Comparison of ENCODE assay signal across 8 cellular contexts in genomic region chr13:19863323-19864017, GRCh38. TPM values are rescaled to one million over a fixed set of nuclear protein-coding genes. Genes with fewer than 3 reads are reported as not detected.
DNase-seq lines count a peak whose midpoint lies in the region; ATAC-seq and TF ChIP-seq lines count a peak whose summit lies in the region.

Gene ZMYM5, minus strand, starts transcription at chr13:19863649. Its CDS starts 11,469 bp downstream, at chr13:19852180.

- H3K4me3 ChIP-seq in RWPE2 (ENCODE audit: severe bottlenecking): peak within 1 kb of the TSS; percentile 50

- no peaks in the 10 kb centered on the region for H3K27me3 Mint-ChIP-seq in natural killer cell treated with Interleukin-12 subunit alpha and Interleukin-12 subunit beta and Interleukin-15 and Interleukin-18, amount 100 ng/mL, for 72 hours

- H3K36me3 ChIP-seq in RWPE2 (ENCODE audit: low read depth): peaks cover 18% of the 10 kb centered on the region

- H3K36me3 Mint-ChIP-seq in natural killer cell treated with Interleukin-12 subunit alpha and Interleukin-12 subunit beta and Interleukin-15 and Interleukin-18, amount 100 ng/mL, for 72 hours: no peaks in the 10 kb centered on the region

- ATAC-seq in RWPE2 (ENCODE audit: low read depth): peak; percentile 89
- peak; percentile 95 to 96 for ATAC-seq in natural killer cell treated with Interleukin-12 subunit alpha and Interleukin-12 subunit beta and Interleukin-15 and Interleukin-18, amount 100 ng/mL, for 72 hours
- peak; percentile 94 for ATAC-seq in stimulated activated naive CD8-positive, alpha-beta T cell treated with anti-CD3 and anti-CD28 coated beads, Interleukin-15, Interleukin-2, amounts not matched to agents 100 U/mL and 50 U/mL, for 24 hours

- H3K9me3 ChIP-seq in RWPE2 (ENCODE audit: severe bottlenecking): no peaks in the 10 kb centered on the region

- H3K27ac Mint-ChIP-seq in natural killer cell treated with Interleukin-12 subunit alpha and Interleukin-12 subunit beta and Interleukin-15 and Interleukin-18, amount 100 ng/mL, for 72 hours: peak within 1 kb of the TSS; percentile 94 to 98

- H3K4me1 Mint-ChIP-seq in natural killer cell treated with Interleukin-12 subunit alpha and Interleukin-12 subunit beta and Interleukin-15 and Interleukin-18, amount 100 ng/mL, for 72 hours (ENCODE audit: low read depth in 2 of 2): peaks cover 26 to 28% of the 10 kb centered on the region in 2 donors

- H3K4me1 ChIP-seq in RWPE2 (ENCODE audit: insufficient read depth, poor library complexity, severe bottlenecking): peaks cover 15% of the 10 kb centered on the region

- no peaks in the 10 kb centered on the region for H3K27me3 ChIP-seq in RWPE2 (ENCODE audit: insufficient read depth, poor library complexity, severe bottlenecking)

- H3K4me3 Mint-ChIP-seq in natural killer cell treated with Interleukin-12 subunit alpha and Interleukin-12 subunit beta and Interleukin-15 and Interleukin-18, amount 100 ng/mL, for 72 hours: peak within 1 kb of the TSS; percentile 96

- H3K9me3 Mint-ChIP-seq in natural killer cell treated with Interleukin-12 subunit alpha and Interleukin-12 subunit beta and Interleukin-15 and Interleukin-18, amount 100 ng/mL, for 72 hours: no peaks in the 10 kb centered on the region

- peak; percentile 99 for DNase-seq in Daoy (ENCODE audit: low read depth)
- peak; percentile 97 for DNase-seq in GOT3 (lab: John Stamatoyannopoulos, UW)
- DNase-seq in LoVo (ENCODE audit: low spot score): peak; percentile 99
- peak; percentile 98 for DNase-seq in RWPE2 (ENCODE audit: low spot score)
- peak; percentile 94 for DNase-seq in activated T-helper 9 cell treated with anti-CD3 and anti-CD28 coated beads, Interleukin-2, amount 50 U/mL, for 16 hours (ENCODE audit: low read depth)
- peak; percentile 98 for DNase-seq in fibroblast of peridontal ligament (ENCODE audit: extremely low read depth)
- DNase-seq in natural killer cell treated with Interleukin-12 subunit alpha and Interleukin-12 subunit beta and Interleukin-15 and Interleukin-18, amount 100 ng/mL, for 72 hours (ENCODE audit: low spot score): peak; percentile 100
- DNase-seq in stimulated activated naive CD8-positive, alpha-beta T cell treated with anti-CD3 and anti-CD28 coated beads, Interleukin-15, Interleukin-2, amounts not matched to agents 100 U/mL and 50 U/mL, for 24 hours: peak; percentile 97

- TF ChIP-seq CTCF in RWPE2 (IDR thresholded peaks at IDR 0.05; ENCODE audit: poor library complexity, severe bottlenecking): no peak

- H3K27ac ChIP-seq in RWPE2 (ENCODE audit: poor library complexity, severe bottlenecking): peak within 1 kb of the TSS; percentile 93

RNA-seq across cellular contexts. Expression of gene ZMYM5, which starts in this region (rescaled TPM):
- total RNA-seq in Daoy (2014; rRNA removed; shearing (Covaris generic)): 4.4 and 9.4 TPM in 2 replicates
- total RNA-seq in natural killer cell treated with Interleukin-12 subunit alpha and Interleukin-12 subunit beta and Interleukin-15 and Interleukin-18, amount 100 ng/mL, for 72 hours: 10 to 100 TPM; 15.6 to 16.6 TPM

Comparison
In these comparisons a context has a peak if more than half of its experiments do, and no peak if none do; other contexts are left out.
1. Peak in every context shown above with its lines: DNase-seq, ATAC-seq, H3K4me3 ChIP-seq and H3K27ac ChIP-seq.